In the genomic region with DNA sequence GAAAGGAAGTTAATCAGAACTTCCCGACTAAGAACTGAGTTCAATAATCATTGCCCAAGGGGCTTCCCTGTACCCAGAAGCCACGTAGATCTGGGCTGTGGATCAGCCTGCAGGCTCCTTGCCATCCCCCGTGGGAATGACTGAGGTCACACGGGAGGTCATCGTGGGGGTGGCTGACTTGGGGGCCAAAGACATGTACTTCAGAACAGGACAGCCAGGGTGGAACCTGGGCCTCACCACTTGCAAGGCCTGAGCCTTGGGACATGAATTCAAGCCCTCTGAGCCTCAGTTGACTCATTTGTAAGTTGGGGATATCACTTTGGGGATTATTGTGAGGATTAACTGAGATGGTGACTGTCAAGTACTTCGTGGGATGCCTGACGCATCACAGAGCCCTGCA, we compare ENCODE assay signal across 18 cellular contexts.
A peak's percentile ranks its signal among the peaks of the same experiment; 100 is the strongest.
DNase-seq lines count a peak whose midpoint lies in the region; ATAC-seq and TF ChIP-seq lines count a peak whose summit lies in the region.
"Had no signal": no experiment of that assay in that cellular context is flagged by ENCODE, and none has a peak within 500 bp of the region (broad histone marks: within the 10 kb centered on the region; RNA-seq: fewer than 3 reads in every experiment).

No MANE protein-coding gene starts in this region.

- H2AFZ ChIP-seq in neural progenitor cell (replicated peaks): no peak overlapping the region
- H2AFZ ChIP-seq: parathyroid adenoma had no signal

- H3K79me2 ChIP-seq in neural progenitor cell (ENCODE audit: low read depth): no peaks in the 10 kb centered on the region
- H3K79me2 ChIP-seq: parathyroid adenoma had no signal

- TF ChIP-seq CTCF in CD8-positive, alpha-beta T cell (IDR thresholded peaks at IDR 0.05): no peak
- TF ChIP-seq CTCF in neural progenitor cell (IDR thresholded peaks at IDR 0.05): no peak

- CTCF ChIA-PET in CD8-positive, alpha-beta T cell (lab: Charles Lee): no interaction called here

- H4K20me1 ChIP-seq in neural progenitor cell (ENCODE audit: low read depth): peaks cover 19% of the 10 kb centered on the region

- H3K9me3 Mint-ChIP-seq in CD8-positive, alpha-beta T cell: no peaks in the 10 kb centered on the region
- no peaks in the 10 kb centered on the region for H3K9me3 Mint-ChIP-seq in IgD-negative memory B cell
- no peaks in the 10 kb centered on the region for H3K9me3 Mint-ChIP-seq in effector memory CD8-positive, alpha-beta T cell
- H3K9me3 Mint-ChIP-seq in neural progenitor cell: no peaks in the 10 kb centered on the region

- no peak overlapping the region for H3K4me3 ChIP-seq in CD8-positive, alpha-beta T cell (ENCODE audit: low read depth, low read length)
- H3K4me3 ChIP-seq in neural progenitor cell: no peak overlapping the region
- H3K4me3 ChIP-seq: esophagus muscularis mucosa, left lung had no signal

- H3F3A ChIP-seq in neural progenitor cell (ENCODE audit: low read depth): peaks cover 2% of the 10 kb centered on the region

- DNase-seq in CD8-positive, alpha-beta T cell: no peak
- DNase-seq in effector memory CD8-positive, alpha-beta T cell: no peak
- no peak for DNase-seq in neural progenitor cell (ENCODE audit: low spot score)
- DNase-seq in stimulated activated CD4-positive, alpha-beta T cell treated with anti-CD3 and anti-CD28 coated beads, Interleukin-2, amount 100 ng/mL, for 48 hours: no peak
- DNase-seq: activated T-cell treated with anti-CD3 and anti-CD28 coated beads for 4 hours; GF-D8; Karpas-422; left lung; OCI-M1; SHP77 treated with DMSO at 0.1 percent for 48 hours; stimulated activated CD4-positive, alpha-beta T cell treated with anti-CD3 and anti-CD28 coated beads, Interleukin-1b, Interleukin-23, amount 100 ng/mL, for 48 hours; T-helper 9 cell had no signal

- no peaks in the 10 kb centered on the region for H3K27me3 ChIP-seq in CD8-positive, alpha-beta T cell (ENCODE audit: insufficient read depth, low read length)
- H3K27me3 ChIP-seq in neural progenitor cell: no peaks in the 10 kb centered on the region
- H3K27me3 ChIP-seq: BE2C, esophagus muscularis mucosa, left lung had no signal

- H3K27ac ChIP-seq in CD8-positive, alpha-beta T cell (ENCODE audit: low read depth, low read length): no peak overlapping the region
- no peak overlapping the region for H3K27ac ChIP-seq in neural progenitor cell
- H3K27ac ChIP-seq: esophagus muscularis mucosa, left lung, parathyroid adenoma had no signal

- ATAC-seq in CD8-positive, alpha-beta T cell: no peak
- ATAC-seq in effector memory CD8-positive, alpha-beta T cell (replicated peaks): no peak
- ATAC-seq in GM21723 (IDR thresholded peaks at IDR 0.05; ENCODE audit: unreplicated experiment) (no peak), GM18873 (IDR thresholded peaks at IDR 0.05; ENCODE audit: low FRiP score, unreplicated experiment) (no peak)
- ATAC-seq: left lung had no signal

- no peak overlapping the region for H3K4me2 ChIP-seq in neural progenitor cell

- H3K4me3 Mint-ChIP-seq in CD8-positive, alpha-beta T cell: no peak overlapping the region
- H3K4me3 Mint-ChIP-seq in IgD-negative memory B cell (peak overlapping the region in 1 of 4 donors; percentile 69), neural progenitor cell (no peak overlapping the region)
- H3K4me3 Mint-ChIP-seq in effector memory CD8-positive, alpha-beta T cell: no peak overlapping the region

- H3K36me3 Mint-ChIP-seq in CD8-positive, alpha-beta T cell: peaks cover 4% of the 10 kb centered on the region
- H3K36me3 Mint-ChIP-seq in IgD-negative memory B cell: peaks cover 4% of the 10 kb centered on the region
- peaks cover 21% of the 10 kb centered on the region for H3K36me3 Mint-ChIP-seq in effector memory CD8-positive, alpha-beta T cell (ENCODE audit: insufficient read depth)
- H3K36me3 Mint-ChIP-seq in neural progenitor cell: no peaks in the 10 kb centered on the region

- H3K4me1 ChIP-seq in CD8-positive, alpha-beta T cell (ENCODE audit: insufficient read depth, low read length): peaks cover 42% of the 10 kb centered on the region
- H3K4me1 ChIP-seq in neural progenitor cell: peaks cover 19% of the 10 kb centered on the region

- intact Hi-C loops in CD8-positive, alpha-beta T cell (cut with DNase I, micrococcal nuclease): no loop called here

- H3K27me3 Mint-ChIP-seq in CD8-positive, alpha-beta T cell (ENCODE audit: low read depth): no peaks in the 10 kb centered on the region
- H3K27me3 Mint-ChIP-seq in IgD-negative memory B cell (peaks cover 2% of the 10 kb centered on the region), neural progenitor cell (ENCODE audit: insufficient read depth, low read depth) (peaks cover 9% of the 10 kb centered on the region)
- no peaks in the 10 kb centered on the region for H3K27me3 Mint-ChIP-seq in effector memory CD8-positive, alpha-beta T cell

- H3K36me3 ChIP-seq in CD8-positive, alpha-beta T cell (ENCODE audit: insufficient read depth, low read length): no peaks in the 10 kb centered on the region
- H3K36me3 ChIP-seq in neural progenitor cell: no peaks in the 10 kb centered on the region
- H3K36me3 ChIP-seq: BE2C, esophagus muscularis mucosa, left lung had no signal

- POLR2A ChIA-PET in CD8-positive, alpha-beta T cell (lab: Charles Lee): no interaction called here

- no peak overlapping the region for H3K9ac ChIP-seq in neural progenitor cell
- H3K9ac ChIP-seq: parathyroid adenoma had no signal

- H3K4me1 Mint-ChIP-seq in CD8-positive, alpha-beta T cell (ENCODE audit: low read depth): peaks cover 76% of the 10 kb centered on the region
- H3K4me1 Mint-ChIP-seq in IgD-negative memory B cell (peaks cover 50 to 64% (median 51%) of the 10 kb centered on the region in 3 donors), neural progenitor cell (peaks cover 48% of the 10 kb centered on the region)
- H3K4me1 Mint-ChIP-seq in effector memory CD8-positive, alpha-beta T cell (ENCODE audit: low read depth in 2 of 2): peaks cover 75 to 83% of the 10 kb centered on the region in 2 donors

- H3K27ac Mint-ChIP-seq in CD8-positive, alpha-beta T cell: peak overlapping the region; percentile 32
- peak overlapping the region; percentile 63 to 88 (median 68) for H3K27ac Mint-ChIP-seq in IgD-negative memory B cell
- peak overlapping the region; percentile 83 to 93 for H3K27ac Mint-ChIP-seq in effector memory CD8-positive, alpha-beta T cell
- peak overlapping the region; percentile 33 for H3K27ac Mint-ChIP-seq in neural progenitor cell

- no peaks in the 10 kb centered on the region for H3K9me3 ChIP-seq in CD8-positive, alpha-beta T cell (ENCODE audit: low read length)
- no peaks in the 10 kb centered on the region for H3K9me3 ChIP-seq in neural progenitor cell (ENCODE audit: low read depth)
- H3K9me3 ChIP-seq: BE2C, esophagus muscularis mucosa, left lung had no signal

Comparison
In these comparisons a context has a peak if more than half of its experiments do, and no peak if none do; other contexts are left out.
1. H3K27ac Mint-ChIP-seq: peak in every context shown above with its lines; median percentile 88 in effector memory CD8-positive, alpha-beta T cell; 68 in IgD-negative memory B cell; 33 in neural progenitor cell; 32 in CD8-positive, alpha-beta T cell.